ENCODE assay signal across 8 cellular contexts in genomic region chr6:28606424-28607391, GRCh38.
DNase-seq lines count a peak whose midpoint lies in the region; ATAC-seq and TF ChIP-seq lines count a peak whose summit lies in the region.

No MANE protein-coding gene starts in this region.

- H3K4me3 Mint-ChIP-seq in activated naive CD8-positive, alpha-beta T cell treated with anti-CD3 and anti-CD28 coated beads for 36 hours, result peak overlapping the region; percentile 65
- peak overlapping the region; percentile 19 for H3K4me3 Mint-ChIP-seq in stimulated activated effector memory CD8-positive, alpha-beta T cell treated with anti-CD3 and anti-CD28 coated beads, Interleukin-12 subunit alpha, Interleukin-12 subunit beta, amount 100 ng/mL, for 72 hours

- H3K27me3 ChIP-seq in DOHH2 (ENCODE audit: control insufficient read depth, low read length) (peaks cover 8% of the 10 kb centered on the region; the same call in 1 of the 2 replicates), iPS-18a (ENCODE audit: control insufficient read depth, insufficient read depth, low read length) (no peaks in the 10 kb centered on the region)

- peak overlapping the region; percentile 66 for H3K27ac Mint-ChIP-seq in activated naive CD8-positive, alpha-beta T cell treated with anti-CD3 and anti-CD28 coated beads for 36 hours
- peak overlapping the region; percentile 43 for H3K27ac Mint-ChIP-seq in stimulated activated effector memory CD8-positive, alpha-beta T cell treated with anti-CD3 and anti-CD28 coated beads, Interleukin-12 subunit alpha, Interleukin-12 subunit beta, amount 100 ng/mL, for 72 hours

- H3K27ac ChIP-seq in DOHH2 (ENCODE audit: low read depth, low read length) (no peak overlapping the region), iPS-18a (ENCODE audit: low read length) (no peak overlapping the region)

- peak; percentile 45 for ATAC-seq in HG02981 (IDR thresholded peaks at IDR 0.05; ENCODE audit: unreplicated experiment)
- peak; percentile 49 for ATAC-seq in stimulated activated effector memory CD8-positive, alpha-beta T cell treated with anti-CD3 and anti-CD28 coated beads, Interleukin-12 subunit alpha, Interleukin-12 subunit beta, amount 100 ng/mL, for 72 hours
- ATAC-seq in GM19397 (IDR thresholded peaks at IDR 0.05; ENCODE audit: unreplicated experiment), result no peak

- H3K9me2 ChIP-seq in DOHH2 (replicated peaks; ENCODE audit: control insufficient read depth, low read length), result no peaks in the 10 kb centered on the region

- H4K20me1 ChIP-seq in DOHH2 (ENCODE audit: control insufficient read depth, insufficient read depth, low read depth, low read length), result no peaks in the 10 kb centered on the region

- no peaks in the 10 kb centered on the region for H3K9me3 Mint-ChIP-seq in activated naive CD8-positive, alpha-beta T cell treated with anti-CD3 and anti-CD28 coated beads for 36 hours
- H3K9me3 Mint-ChIP-seq in stimulated activated effector memory CD8-positive, alpha-beta T cell treated with anti-CD3 and anti-CD28 coated beads, Interleukin-12 subunit alpha, Interleukin-12 subunit beta, amount 100 ng/mL, for 72 hours, result no peaks in the 10 kb centered on the region

- peak overlapping the region; percentile 81 for H3K4me2 ChIP-seq in DOHH2 (ENCODE audit: low read length)

- no peaks in the 10 kb centered on the region for H3K9me3 ChIP-seq in DOHH2 (ENCODE audit: control insufficient read depth, insufficient read depth, low read length)
- H3K9me3 ChIP-seq in iPS-18a (ENCODE audit: control insufficient read depth, low read depth, low read length), result no peaks in the 10 kb centered on the region

- H3F3A ChIP-seq in DOHH2 (ENCODE audit: control insufficient read depth, insufficient read depth), result no peaks in the 10 kb centered on the region

- peaks cover 3% of the 10 kb centered on the region for H3K36me3 Mint-ChIP-seq in activated naive CD8-positive, alpha-beta T cell treated with anti-CD3 and anti-CD28 coated beads for 36 hours
- H3K36me3 Mint-ChIP-seq in stimulated activated effector memory CD8-positive, alpha-beta T cell treated with anti-CD3 and anti-CD28 coated beads, Interleukin-12 subunit alpha, Interleukin-12 subunit beta, amount 100 ng/mL, for 72 hours, result peaks cover 11% of the 10 kb centered on the region

- peaks cover 15% of the 10 kb centered on the region for H3K4me1 ChIP-seq in DOHH2 (ENCODE audit: control insufficient read depth, low read length)
- no peaks in the 10 kb centered on the region for H3K4me1 ChIP-seq in iPS-18a (ENCODE audit: control insufficient read depth, low read depth, low read length)

- H3K79me2 ChIP-seq in DOHH2 (ENCODE audit: control insufficient read depth, low read length), result no peaks in the 10 kb centered on the region

- peak; percentile 44 for TF ChIP-seq CTCF in DOHH2 (IDR thresholded peaks at IDR 0.05; ENCODE audit: low read depth, low read length, poor library complexity, severe bottlenecking)

- no peak overlapping the region for H3K9ac ChIP-seq in iPS-18a (ENCODE audit: low read length)

- H3K4me1 Mint-ChIP-seq in activated naive CD8-positive, alpha-beta T cell treated with anti-CD3 and anti-CD28 coated beads for 36 hours, result peaks cover 5% of the 10 kb centered on the region
- peaks cover 7% of the 10 kb centered on the region for H3K4me1 Mint-ChIP-seq in stimulated activated effector memory CD8-positive, alpha-beta T cell treated with anti-CD3 and anti-CD28 coated beads, Interleukin-12 subunit alpha, Interleukin-12 subunit beta, amount 100 ng/mL, for 72 hours

- peaks cover 84% of the 10 kb centered on the region for H3K27me3 Mint-ChIP-seq in activated naive CD8-positive, alpha-beta T cell treated with anti-CD3 and anti-CD28 coated beads for 36 hours

- DNase-seq in NCI-H748 treated with DMSO at 0.1 percent for 48 hours (lab: John Stamatoyannopoulos, UW) (peak; percentile 92), mesenteric fat pad (ENCODE audit: low spot score) (no peak)
- peak; percentile 58 for DNase-seq in activated naive CD8-positive, alpha-beta T cell treated with anti-CD3 and anti-CD28 coated beads for 36 hours
- DNase-seq in stimulated activated effector memory CD8-positive, alpha-beta T cell treated with anti-CD3 and anti-CD28 coated beads, Interleukin-12 subunit alpha, Interleukin-12 subunit beta, amount 100 ng/mL, for 72 hours (ENCODE audit: low spot score in 2 of 2), result peak in 1 of 2 donors; percentile 54

- H3K4me3 ChIP-seq in DOHH2 (ENCODE audit: low read length) (peak overlapping the region; percentile 70), iPS-18a (ENCODE audit: low read length) (peak overlapping the region; percentile 76)

- H3K36me3 ChIP-seq in DOHH2 (ENCODE audit: control insufficient read depth, low read length) (no peaks in the 10 kb centered on the region), iPS-18a (ENCODE audit: control insufficient read depth, low read depth, low read length) (no peaks in the 10 kb centered on the region)
